7 cellular contexts compared by ENCODE assay signal in the genomic region with DNA sequence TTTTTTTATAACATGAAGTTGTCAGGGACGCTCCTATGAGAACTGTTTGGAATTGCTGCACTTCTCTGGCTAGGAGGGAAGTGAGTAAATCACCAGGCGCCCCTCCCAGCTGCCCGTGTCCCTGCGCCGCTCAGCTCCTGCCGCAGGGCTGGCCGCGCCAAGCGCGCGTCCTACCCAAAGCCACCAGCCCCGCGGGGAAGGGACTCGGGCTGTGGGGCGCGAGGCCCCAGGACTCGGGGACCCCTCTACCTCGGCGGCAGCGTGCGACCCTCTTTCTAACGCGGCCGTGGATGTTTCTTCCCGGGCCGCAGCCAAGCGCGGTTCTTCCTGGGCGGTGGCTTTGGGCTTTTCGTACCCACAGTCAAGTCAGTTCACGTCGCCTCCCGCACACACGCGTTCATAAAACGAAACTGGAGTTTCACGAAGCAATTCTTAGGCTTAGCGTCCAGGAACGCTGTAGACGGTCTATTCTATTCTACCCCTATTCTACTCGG. TPM values are rescaled to one million over a fixed set of nuclear protein-coding genes. Genes with fewer than 3 reads are reported as not detected.
DNase-seq lines count a peak whose midpoint lies in the region; ATAC-seq, FAIRE-seq and TF ChIP-seq lines count a peak whose summit lies in the region.

No MANE protein-coding gene starts in this region.

- TF ChIP-seq CTCF in heart right ventricle (IDR thresholded peaks at IDR 0.05) (no peak), prostate gland (IDR thresholded peaks at IDR 0.05) (no peak)

- DNase-seq in H54 (ENCODE audit: insufficient read length, low spot score) (peak; percentile 88), heart right ventricle (peak in 1 of 2 donors; percentile 39), prostate gland (ENCODE audit: low spot score) (no peak), NCI-H2196 treated with DMSO at 0.1 percent for 48 hours (lab: John Stamatoyannopoulos, UW; ENCODE audit: unreplicated experiment) (no peak), NCI-H2171 treated with DMSO at 0.1 percent for 48 hours (lab: John Stamatoyannopoulos, UW) (no peak)
- DNase-seq in activated CD8-positive, alpha-beta T cell treated with anti-CD3 and anti-CD28 coated beads, Interleukin-2, amount 10 ng/mL, durations not matched to agents 7 days and 5 days: no peak

- no peaks in the 10 kb centered on the region for H3K36me3 Mint-ChIP-seq in activated CD8-positive, alpha-beta T cell treated with anti-CD3 and anti-CD28 coated beads, Interleukin-2, amount 10 ng/mL, durations not matched to agents 7 days and 5 days (ENCODE audit: low read depth)

- H3K4me3 ChIP-seq in heart right ventricle (peak overlapping the region; percentile 47 to 81 (median 62)), prostate gland (peak overlapping the region; percentile 32 to 44)

- TF ChIP-seq POLR2A in H54 (IDR thresholded peaks at IDR 0.05; ENCODE audit: low read depth, low read length) (no peak; the same call in 1 of the 2 replicates), prostate gland (IDR thresholded peaks at IDR 0.05) (no peak)

- peaks cover 54% of the 10 kb centered on the region for H3K27me3 Mint-ChIP-seq in activated CD8-positive, alpha-beta T cell treated with anti-CD3 and anti-CD28 coated beads, Interleukin-2, amount 10 ng/mL, durations not matched to agents 7 days and 5 days (ENCODE audit: low read depth)

- peaks cover 6% of the 10 kb centered on the region for H3K4me1 Mint-ChIP-seq in activated CD8-positive, alpha-beta T cell treated with anti-CD3 and anti-CD28 coated beads, Interleukin-2, amount 10 ng/mL, durations not matched to agents 7 days and 5 days (ENCODE audit: low read depth)

- H3K9me3 Mint-ChIP-seq in activated CD8-positive, alpha-beta T cell treated with anti-CD3 and anti-CD28 coated beads, Interleukin-2, amount 10 ng/mL, durations not matched to agents 7 days and 5 days (ENCODE audit: insufficient read depth): no peaks in the 10 kb centered on the region

- intact Hi-C loops in heart right ventricle (cut with DNase I): loop anchor here in 2 of 10 donors (5.0 kb wide), 2 partner anchors 57 to 477 kb away; no protein-coding TSS in a partner anchor
- intact Hi-C loops in prostate gland (cut with DNase I): no loop called here

- POLR2A ChIA-PET in activated CD8-positive, alpha-beta T cell treated with anti-CD3 and anti-CD28 coated beads, Interleukin-2, amount 10 ng/mL, durations not matched to agents 7 days and 5 days (lab: Charles Lee): no interaction called here

- H3K4me1 ChIP-seq in heart right ventricle: peaks cover 0 to 51% (median 22%) of the 10 kb centered on the region in 9 donors
- no peaks in the 10 kb centered on the region for H3K4me1 ChIP-seq in prostate gland (replicated peaks)

- H3K27ac Mint-ChIP-seq in activated CD8-positive, alpha-beta T cell treated with anti-CD3 and anti-CD28 coated beads, Interleukin-2, amount 10 ng/mL, durations not matched to agents 7 days and 5 days: no peak overlapping the region

- peaks cover 0 to 92% (median 45%) of the 10 kb centered on the region in 7 donors for H3K27me3 ChIP-seq in heart right ventricle
- H3K27me3 ChIP-seq in prostate gland (replicated peaks; ENCODE audit: insufficient read depth): no peaks in the 10 kb centered on the region

- H3K4me3 Mint-ChIP-seq in activated CD8-positive, alpha-beta T cell treated with anti-CD3 and anti-CD28 coated beads, Interleukin-2, amount 10 ng/mL, durations not matched to agents 7 days and 5 days: peak overlapping the region; percentile 68

- H3K27ac ChIP-seq in heart right ventricle: peak overlapping the region in 9 of 10 donors; percentile 46 to 88 (median 78)
- H3K27ac ChIP-seq in prostate gland: peak overlapping the region; percentile 62 to 75

- CTCF ChIA-PET in activated CD8-positive, alpha-beta T cell treated with anti-CD3 and anti-CD28 coated beads, Interleukin-2, amount 10 ng/mL, durations not matched to agents 7 days and 5 days (lab: Charles Lee): no interaction called here

- 1% methylated on average over 41 of the region's 41 CpGs for WGBS in heart right ventricle, 2 donors
- WGBS in prostate gland: under 1% methylated on average over 35 of the region's 41 CpGs

- no peak for FAIRE-seq in H54 (lab: Jason Lieb, UNC)

- H3K36me3 ChIP-seq in heart right ventricle (no peaks in the 10 kb centered on the region), prostate gland (no peaks in the 10 kb centered on the region)

- peak; percentile 33 for ATAC-seq in activated CD8-positive, alpha-beta T cell treated with anti-CD3 and anti-CD28 coated beads, Interleukin-2, amount 10 ng/mL, durations not matched to agents 7 days and 5 days
- ATAC-seq in heart right ventricle (peak; percentile 75 to 83 (median 80)), GM21528 (IDR thresholded peaks at IDR 0.05; ENCODE audit: low FRiP score, unreplicated experiment) (no peak)

- H3K9me3 ChIP-seq in heart right ventricle (no peaks in the 10 kb centered on the region), prostate gland (no peaks in the 10 kb centered on the region)

RNA-seq across cellular contexts. Expression of a gene that starts 15.2 kb away (rescaled TPM):
- not detected for total RNA-seq in activated CD8-positive, alpha-beta T cell treated with anti-CD3 and anti-CD28 coated beads, Interleukin-2, amount 10 ng/mL, durations not matched to agents 7 days and 5 days
- total RNA-seq in heart right ventricle (1 to 10 TPM; 2.8 to 7.4 (median 4.3) TPM), prostate gland (10 to 100 TPM in 1 of 2 donors, 1 to 10 TPM in 1; 9.2 to 11.2 TPM)
- polyA plus RNA-seq in heart right ventricle: 1 to 10 TPM; 3.0 to 3.6 TPM
